8 cellular contexts compared by ENCODE assay signal in the genomic region with DNA sequence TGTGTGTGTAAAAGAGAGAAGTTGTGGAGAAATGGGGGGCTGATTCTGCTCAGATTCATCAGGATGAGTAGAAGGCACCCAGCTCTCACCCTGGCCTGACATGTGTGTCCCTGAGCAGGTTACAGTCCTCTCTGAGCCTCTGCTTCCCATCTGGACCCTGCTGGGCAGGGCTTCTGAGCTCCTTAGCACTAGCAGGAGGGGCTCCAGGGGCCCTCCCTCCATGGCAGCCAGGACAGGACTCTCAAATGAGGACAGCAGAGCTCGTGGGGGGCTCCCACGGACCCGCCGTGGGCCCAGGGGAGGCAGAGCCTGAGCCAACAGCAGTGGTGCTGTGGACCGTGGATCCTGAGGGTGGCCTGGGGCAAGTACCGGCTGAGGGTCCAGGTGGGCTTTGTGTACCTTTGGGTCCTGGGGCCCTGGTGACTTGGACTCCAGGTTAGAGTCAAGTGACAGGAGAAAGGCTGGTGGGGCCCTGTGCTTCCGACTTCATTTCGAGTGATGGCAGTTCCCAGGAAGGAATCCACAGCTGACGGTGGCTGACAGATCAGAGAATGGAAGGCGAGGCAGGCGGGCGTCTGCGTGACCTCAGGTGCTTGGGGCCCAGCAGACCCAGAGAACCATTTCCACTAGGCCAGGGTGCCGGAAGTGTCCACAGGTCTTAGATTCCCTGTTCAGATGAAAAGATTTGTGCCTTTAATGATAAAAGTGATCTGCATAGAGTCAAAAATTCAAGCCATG. TPM values are rescaled to one million over a fixed set of nuclear protein-coding genes. Genes with fewer than 3 reads are reported as not detected.
DNase-seq lines count a peak whose midpoint lies in the region; ATAC-seq and TF ChIP-seq lines count a peak whose summit lies in the region.

No MANE protein-coding gene starts in this region.

- no peak overlapping the region for H2AFZ ChIP-seq in neural progenitor cell (replicated peaks)

- intact Hi-C loops in CD4-positive, alpha-beta memory T cell (cut with micrococcal nuclease): no loop called here
- intact Hi-C loops in Panc1 (cut with micrococcal nuclease; ENCODE audit: unreplicated experiment) (no loop called here), colonic mucosa (cut with DNase I) (no loop called here)

- peak; percentile 14; the same call in 1 of the 2 replicates for ATAC-seq in Panc1

- H3K9ac ChIP-seq in colonic mucosa (ENCODE audit: low read depth in 2 of 2, low read length in 2 of 2) (peak overlapping the region; percentile 9 to 29), neural progenitor cell (no peak overlapping the region)

- peaks cover 20 to 36% of the 10 kb centered on the region in 2 donors for H3K36me3 Mint-ChIP-seq in CD4-positive, alpha-beta memory T cell
- H3K36me3 Mint-ChIP-seq in neural progenitor cell: peaks cover 4% of the 10 kb centered on the region

- CTCF ChIA-PET in CD4-positive, alpha-beta memory T cell (lab: Charles Lee; ENCODE audit: partially characterized antibody): interaction anchor here (2.6 kb wide), 1 partner anchor 28 kb away, joined by 11 read pairs; no protein-coding TSS in a partner anchor
- CTCF ChIA-PET in Panc1 (lab: Charles Lee) (interaction anchor here (0.7 to 1.7 kb wide), 3 partner anchors 10 to 28 kb away, joined by 3 to 6 read pairs (median 4); no protein-coding TSS in a partner anchor), GM10248 (lab: Yijun Ruan, JAX) (interaction anchor here (0.8 to 2.3 kb wide), 7 partner anchors 11 to 57 kb away, joined by 3 to 8 read pairs (median 3); no protein-coding TSS in a partner anchor)

- peaks cover 32% of the 10 kb centered on the region for H3K36me3 ChIP-seq in CD4-positive, alpha-beta memory T cell (ENCODE audit: insufficient read depth, low read length)
- H3K36me3 ChIP-seq in Panc1 (ENCODE audit: control insufficient read depth, insufficient read depth, low read length): no peaks in the 10 kb centered on the region
- H3K36me3 ChIP-seq in colonic mucosa: peaks cover 4% of the 10 kb centered on the region
- H3K36me3 ChIP-seq in neural progenitor cell: no peaks in the 10 kb centered on the region

- H3K27ac Mint-ChIP-seq in CD4-positive, alpha-beta memory T cell: peak overlapping the region in 5 of 7 donors; percentile 66 to 84 (median 74)
- H3K27ac Mint-ChIP-seq in neural progenitor cell: peak overlapping the region; percentile 72

- H3K4me3 Mint-ChIP-seq in CD4-positive, alpha-beta memory T cell: no peak overlapping the region
- H3K4me3 Mint-ChIP-seq in neural progenitor cell: no peak overlapping the region

- H3K4me1 Mint-ChIP-seq in CD4-positive, alpha-beta memory T cell: peaks cover 16 to 48% (median 34%) of the 10 kb centered on the region in 4 donors
- peaks cover 32% of the 10 kb centered on the region for H3K4me1 Mint-ChIP-seq in neural progenitor cell

- no peaks in the 10 kb centered on the region for H3K79me2 ChIP-seq in neural progenitor cell (ENCODE audit: low read depth)

- H3K9me3 ChIP-seq in CD4-positive, alpha-beta memory T cell (ENCODE audit: control insufficient read depth in 1 of 2, low read length in 2 of 2): no peaks in the 10 kb centered on the region
- H3K9me3 ChIP-seq in Panc1 (ENCODE audit: control insufficient read depth, insufficient read depth, low read depth, low read length) (no peaks in the 10 kb centered on the region), colonic mucosa (no peaks in the 10 kb centered on the region), neural progenitor cell (ENCODE audit: low read depth) (no peaks in the 10 kb centered on the region)

- TSS peak; percentile 13 for BruUV-seq in Panc1 (replicated peaks; lab: Mats Ljungman, UMichigan)

- H3K27ac ChIP-seq in CD4-positive, alpha-beta memory T cell (ENCODE audit: low read depth, low read length): no peak overlapping the region
- H3K27ac ChIP-seq in Panc1 (ENCODE audit: low read length): peak overlapping the region; percentile 93
- no peak overlapping the region for H3K27ac ChIP-seq in colonic mucosa
- H3K27ac ChIP-seq in neural progenitor cell: no peak overlapping the region

- no peak for TF ChIP-seq CTCF in Panc1 (IDR thresholded peaks at IDR 0.05)
- no peak for TF ChIP-seq CTCF in colonic mucosa (IDR thresholded peaks at IDR 0.05)
- TF ChIP-seq CTCF in neural progenitor cell (IDR thresholded peaks at IDR 0.05): no peak
- no peak for TF ChIP-seq CTCF in GM10248 (IDR thresholded peaks at IDR 0.05; ENCODE audit: control extremely low read depth, extremely low read depth, low read depth, missing control alignments)

- no peaks in the 10 kb centered on the region for H3K27me3 ChIP-seq in CD4-positive, alpha-beta memory T cell (ENCODE audit: insufficient read depth, low read length)
- H3K27me3 ChIP-seq in Panc1 (ENCODE audit: control insufficient read depth, insufficient read depth, low read length) (no peaks in the 10 kb centered on the region), colonic mucosa (no peaks in the 10 kb centered on the region), neural progenitor cell (no peaks in the 10 kb centered on the region)

- H3F3A ChIP-seq in neural progenitor cell (ENCODE audit: low read depth): peaks cover 3% of the 10 kb centered on the region

- DNase-seq in CD4-positive, alpha-beta memory T cell: no peak
- DNase-seq in Panc1 (ENCODE audit: low read depth, low spot score) (no peak), colonic mucosa (no peak), neural progenitor cell (ENCODE audit: low spot score) (no peak), NCI-H510A treated with DMSO at 0.1 percent for 48 hours (lab: John Stamatoyannopoulos, UW) (no peak), GM10248 (ENCODE audit: extremely low spot score) (no peak), AG08396 (ENCODE audit: low spot score) (no peak)
- no peak for DNase-seq in stimulated activated CD4-positive, alpha-beta T cell treated with anti-CD3 and anti-CD28 coated beads, Interleukin-2, amount 100 ng/mL, for 48 hours

- H3K9me3 Mint-ChIP-seq in CD4-positive, alpha-beta memory T cell: peaks cover 0 to 4% (median 0%) of the 10 kb centered on the region in 8 donors
- H3K9me3 Mint-ChIP-seq in neural progenitor cell: peaks cover 8% of the 10 kb centered on the region

- H4K20me1 ChIP-seq in neural progenitor cell (ENCODE audit: low read depth): no peaks in the 10 kb centered on the region

- no peak overlapping the region for H3K4me2 ChIP-seq in neural progenitor cell

- H3K27me3 Mint-ChIP-seq in CD4-positive, alpha-beta memory T cell: no peaks in the 10 kb centered on the region
- peaks cover 11% of the 10 kb centered on the region for H3K27me3 Mint-ChIP-seq in neural progenitor cell (ENCODE audit: insufficient read depth, low read depth)

- in situ Hi-C loops in Panc1 (cut with HindIII; ENCODE audit: low pct_unique_long_range_greater_than_20kb, low sequenced_read_pairs): no loop called here

- peaks cover 28% of the 10 kb centered on the region for H3K4me1 ChIP-seq in CD4-positive, alpha-beta memory T cell (ENCODE audit: insufficient read depth, low read length)
- H3K4me1 ChIP-seq in Panc1 (ENCODE audit: control insufficient read depth, insufficient read depth, low read length) (peaks cover 100% of the 10 kb centered on the region), colonic mucosa (peaks cover 3% of the 10 kb centered on the region), neural progenitor cell (no peaks in the 10 kb centered on the region)

- POLR2A ChIA-PET in CD4-positive, alpha-beta memory T cell (lab: Charles Lee; ENCODE audit: partially characterized antibody): interaction anchor here (0.7 to 11.6 kb wide), 8 partner anchors 8 to 419 kb away, joined by 3 to 224 read pairs (median 23); a partner anchor contains a TSS
- POLR2A ChIA-PET in Panc1 (lab: Charles Lee): interaction anchor here (0.5 to 3.5 kb wide), 9 partner anchors 22 to 279 kb away, joined by 3 to 23 read pairs (median 6); a partner anchor contains a TSS
- POLR2A ChIA-PET in GM10248 (lab: Yijun Ruan, JAX): interaction anchor here (0.6 to 1.4 kb wide), 6 partner anchors 11 to 68 kb away, joined by 3 to 8 read pairs (median 4); a partner anchor contains a TSS

- no peak overlapping the region for H3K4me3 ChIP-seq in CD4-positive, alpha-beta memory T cell (ENCODE audit: low read length in 2 of 2)
- H3K4me3 ChIP-seq in Panc1 (ENCODE audit: low read depth in 2 of 2, low read length in 2 of 2): no peak overlapping the region
- no peak overlapping the region for H3K4me3 ChIP-seq in colonic mucosa
- H3K4me3 ChIP-seq in neural progenitor cell: no peak overlapping the region

RNA-seq across cellular contexts. Expression of a gene that starts 21.9 kb away (rescaled TPM):
- 100 to 1,000 TPM; 685 to 687 TPM for total RNA-seq in CD4-positive, alpha-beta memory T cell
- polyA plus RNA-seq in CD4-positive, alpha-beta memory T cell: 1 to 10 TPM; 2.3 to 4.0 TPM
- total RNA-seq in Panc1 (2021; ENCODE audit: unreplicated experiment): 731 TPM
- 190 TPM for polyA plus RNA-seq in Panc1 (2012; ENCODE audit: insufficient read length)
- 100 to 1,000 TPM; 269 to 502 TPM for total RNA-seq in colonic mucosa
- 2.8 and 4.0 TPM in 2 replicates for total RNA-seq in neural progenitor cell (ENCODE audit: low replicate concordance)

RNA-seq across cellular contexts. Expression of a gene that starts 54.4 kb away (rescaled TPM):
- over 10,000 TPM; 29,058 to 29,932 TPM for total RNA-seq in CD4-positive, alpha-beta memory T cell
- polyA plus RNA-seq in CD4-positive, alpha-beta memory T cell: 1,000 to 10,000 TPM; 2,969 to 3,488 TPM
- total RNA-seq in Panc1 (2021; ENCODE audit: unreplicated experiment) (13,645 TPM), colonic mucosa (1,000 to 10,000 TPM; 4,716 to 6,071 TPM), neural progenitor cell (ENCODE audit: low replicate concordance) (5,397 and 9,030 TPM in 2 replicates)
- polyA plus RNA-seq in Panc1 (2012; ENCODE audit: insufficient read length): 690 TPM

RNA-seq across cellular contexts. Expression of a gene that starts 58.0 kb away (rescaled TPM):
- 10 to 100 TPM; 69.1 to 71.2 TPM for total RNA-seq in CD4-positive, alpha-beta memory T cell
- 10 to 100 TPM; 44.1 to 55.6 TPM for polyA plus RNA-seq in CD4-positive, alpha-beta memory T cell
- total RNA-seq in Panc1 (2021; ENCODE audit: unreplicated experiment) (85.8 TPM), colonic mucosa (10 to 100 TPM; 30.7 to 43.9 TPM), neural progenitor cell (ENCODE audit: low replicate concordance) (5.8 and 28.3 TPM in 2 replicates)
- polyA plus RNA-seq in Panc1 (2012; ENCODE audit: insufficient read length): 76.7 TPM

Comparison
In these comparisons a context has a peak if more than half of its experiments do, and no peak if none do; other contexts are left out.
1. RNA of a gene that starts 21.9 kb away (total RNA-seq): 731 TPM in Panc1 (single experiment), 685 to 687 TPM in CD4-positive, alpha-beta memory T cell and 269 to 502 TPM in colonic mucosa; 2.8 to 4.0 TPM in neural progenitor cell; every median in the first group is over 10 times any median in the second.